Comparison of ENCODE assay signal across 14 cellular contexts in the genomic region with DNA sequence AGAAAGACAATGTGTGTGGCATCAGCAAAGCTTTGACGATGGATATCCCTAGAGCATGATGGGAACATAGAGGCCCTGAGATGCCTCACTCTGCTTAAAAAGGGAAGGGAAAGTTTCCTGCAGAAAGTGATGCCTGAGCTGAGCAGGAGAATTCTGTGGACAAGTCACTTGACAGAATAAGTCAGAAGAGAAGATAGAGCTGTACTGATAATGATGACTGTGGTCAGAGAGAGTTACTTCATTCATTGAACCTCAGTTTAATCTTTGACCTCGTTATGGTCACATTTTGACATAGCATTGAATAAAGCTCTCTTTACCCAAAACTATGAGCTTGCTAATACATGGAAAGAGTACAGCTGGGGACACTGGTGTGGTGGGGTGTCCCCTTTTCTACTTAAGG.
"Had no signal": no experiment of that assay in that cellular context is flagged by ENCODE, and none has a peak within 500 bp of the region (broad histone marks: within the 10 kb centered on the region; RNA-seq: fewer than 3 reads in every experiment).

No MANE protein-coding gene starts in this region.

- H3K4me1 ChIP-seq: esophagus squamous epithelium, left ventricle myocardium inferior had no signal

- H3K27me3 ChIP-seq: esophagus squamous epithelium had no signal

- H3K4me3 ChIP-seq: esophagus squamous epithelium, left ventricle myocardium inferior had no signal

- H3K9me3 ChIP-seq: esophagus squamous epithelium, left ventricle myocardium inferior had no signal

- H3K36me3 ChIP-seq: esophagus squamous epithelium had no signal

- H3K27ac ChIP-seq: esophagus squamous epithelium, left ventricle myocardium inferior had no signal

- DNase-seq: activated CD4-positive, alpha-beta T cell treated with anti-CD3 and anti-CD28 coated beads, Interleukin-2, amount 50 U/mL, for 1 hour; activated CD4-positive, CD25-positive, alpha-beta regulatory T cell treated with anti-CD3 and anti-CD28 coated beads, Interleukin-2, amount 50 U/mL, for 72 hours; activated CD8-positive, alpha-beta memory T cell treated with anti-CD3 and anti-CD28 coated beads, Interleukin-2, amount 50 U/mL, for 48 hours; activated effector memory CD4-positive, alpha-beta T cell treated with Interleukin-2 at 50 U/mL for 16 hours; activated naive CD4-positive, alpha-beta T cell treated with anti-CD3 and anti-CD28 coated beads, Interleukin-2, amount 10 ng/mL, durations not matched to agents 7 days and 5 days; activated T-cell treated with anti-CD3 and anti-CD28 coated beads, Interleukin-2, amount 50 U/mL, for 48 hours; cerebellar nuclear complex; effector memory CD4-positive, alpha-beta T cell; esophagus squamous epithelium; foreskin fibroblast; left ventricle myocardium inferior; mammary epithelial cell; occipital lobe; stimulated activated naive CD4-positive, alpha-beta T cell had no signal
